18 cellular contexts compared by ENCODE assay signal in genomic region chrX:39203427-39203826, GRCh38.
DNase-seq lines count a peak whose midpoint lies in the region; ATAC-seq, FAIRE-seq and TF ChIP-seq lines count a peak whose summit lies in the region.
"Had no signal": no experiment of that assay in that cellular context is flagged by ENCODE, and none has a peak within 500 bp of the region (broad histone marks: within the 10 kb centered on the region; RNA-seq: fewer than 3 reads in every experiment).

No MANE protein-coding gene starts in this region.

- in situ Hi-C loops in K562 (cut with MboI), result no loop called here

- H4K20me1 ChIP-seq in K562 (replicated peaks; ENCODE audit: control insufficient read depth, insufficient read depth, low read length), result no peaks in the 10 kb centered on the region
- H4K20me1 ChIP-seq: BLaER1 had no signal

- peaks cover 55% of the 10 kb centered on the region for H3K4me1 Mint-ChIP-seq in activated naive CD8-positive, alpha-beta T cell treated with anti-CD3 and anti-CD28 coated beads for 36 hours
- H3K4me1 Mint-ChIP-seq in activated naive CD8-positive, alpha-beta T cell treated with anti-CD3 and anti-CD28 coated beads, Interleukin-2, amount 50 U/mL, for 24 hours, result peaks cover 77% of the 10 kb centered on the region

- H3K23ac ChIP-seq in mesendoderm (ENCODE audit: low read length), result no peak overlapping the region

- no peak overlapping the region for H2BK5ac ChIP-seq in mesendoderm (ENCODE audit: low read length)

- no peaks in the 10 kb centered on the region for H3K79me1 ChIP-seq in mesendoderm (ENCODE audit: low read length)

- H4K5ac ChIP-seq in mesendoderm (ENCODE audit: low read length), result no peak overlapping the region

- H3K27me3 ChIP-seq in K562 (ENCODE audit: control insufficient read depth in 2 of 2, insufficient read depth in 2 of 2, low read length in 2 of 2) (no peaks in the 10 kb centered on the region; a peak in 2 of 5 replicates), mesendoderm (ENCODE audit: insufficient read depth, low read length, poor library complexity) (no peaks in the 10 kb centered on the region)
- H3K27me3 ChIP-seq: BLaER1 had no signal

- H3K4me3 ChIP-seq in K562 (no peak overlapping the region), mesendoderm (ENCODE audit: low read length) (no peak overlapping the region)
- H3K4me3 ChIP-seq: BLaER1 had no signal

- no peak overlapping the region for H3K27ac ChIP-seq in K562 (ENCODE audit: extremely low read depth, low read depth, low read length)
- no peak overlapping the region for H3K27ac ChIP-seq in mesendoderm (ENCODE audit: low read depth, low read length)
- H3K27ac ChIP-seq: BLaER1 had no signal

- BruUV-seq in K562 (replicated peaks; lab: Mats Ljungman, UMichigan), result no TSS peak

- H3K27ac Mint-ChIP-seq in activated naive CD8-positive, alpha-beta T cell treated with anti-CD3 and anti-CD28 coated beads for 36 hours, result peak overlapping the region; percentile 27
- H3K27ac Mint-ChIP-seq in activated naive CD8-positive, alpha-beta T cell treated with anti-CD3 and anti-CD28 coated beads, Interleukin-2, amount 50 U/mL, for 24 hours, result no peak overlapping the region
- H3K27ac Mint-ChIP-seq: H9 had no signal

- no peak overlapping the region for H4K8ac ChIP-seq in mesendoderm (ENCODE audit: low read depth, low read length)

- H3K79me2 ChIP-seq in K562 (ENCODE audit: control insufficient read depth, insufficient read depth, low read length), result no peaks in the 10 kb centered on the region
- H3K79me2 ChIP-seq in mesendoderm (ENCODE audit: control insufficient read depth, insufficient read depth, low read length), result no peaks in the 10 kb centered on the region

- H3K4me3 Mint-ChIP-seq in activated naive CD8-positive, alpha-beta T cell treated with anti-CD3 and anti-CD28 coated beads for 36 hours, result no peak overlapping the region
- H3K4me3 Mint-ChIP-seq in activated naive CD8-positive, alpha-beta T cell treated with anti-CD3 and anti-CD28 coated beads, Interleukin-2, amount 50 U/mL, for 24 hours, result no peak overlapping the region
- H3K4me3 Mint-ChIP-seq: H9 had no signal

- POLR2A ChIA-PET in K562 (lab: Yijun Ruan, JAX), result no interaction called here

- no peak for TF ChIP-seq CTCF in K562 (IDR thresholded peaks at IDR 0.05 in 2 of 3, conservative IDR thresholded peaks at IDR 0.05 in 1 of 3; ENCODE audit: insufficient read depth in 2 of 3, low read depth in 1 of 3, low read length in 3 of 3)

- ATAC-seq in activated naive CD8-positive, alpha-beta T cell treated with anti-CD3 and anti-CD28 coated beads, Interleukin-2, amount 50 U/mL, for 24 hours, result no peak
- ATAC-seq in K562, result no peak

- H3K18ac ChIP-seq in mesendoderm (ENCODE audit: low read length), result no peak overlapping the region

- no peak overlapping the region for H2AFZ ChIP-seq in K562 (ENCODE audit: low read depth, low read length)

- H3K4me2 ChIP-seq in K562 (ENCODE audit: insufficient read depth, low read length) (no peak overlapping the region), mesendoderm (ENCODE audit: low read length) (no peak overlapping the region)
- H3K4me2 ChIP-seq: BLaER1 had no signal

- peak overlapping the region; percentile 12 for H3K4ac ChIP-seq in mesendoderm (ENCODE audit: low read depth, low read length)

- H3K9me3 ChIP-seq in K562 (replicated peaks; ENCODE audit: control insufficient read depth, insufficient read depth, low read depth, low read length), result no peaks in the 10 kb centered on the region
- H3K9me3 ChIP-seq: BLaER1 had no signal

- TF ChIP-seq POLR2A in K562 (conservative IDR thresholded peaks at IDR 0.05), result no peak

- no peak for DNase-seq in activated naive CD8-positive, alpha-beta T cell treated with anti-CD3 and anti-CD28 coated beads for 36 hours
- DNase-seq in activated naive CD8-positive, alpha-beta T cell treated with anti-CD3 and anti-CD28 coated beads, Interleukin-2, amount 50 U/mL, for 24 hours, result no peak
- DNase-seq in K562 (ENCODE audit: extremely low read depth in 1 of 4, low spot score in 3 of 4) (no peak), mesendoderm (no peak), NCI-H446 treated with DMSO at 0.1 percent for 48 hours (lab: John Stamatoyannopoulos, UW) (no peak), UCSD-AML1 (lab: John Stamatoyannopoulos, UW; ENCODE audit: unreplicated experiment) (no peak), NCI-H2196 (lab: John Stamatoyannopoulos, UW; ENCODE audit: unreplicated experiment) (no peak)
- DNase-seq: 8988T, AML-193, Calu3, DMS 273 treated with DMSO at 0.1 percent for 48 hours, DMS79 treated with DMSO at 0.1 percent for 48 hours, EL, GOT3, H9 had no signal

- peaks cover 2% of the 10 kb centered on the region for H3K36me3 Mint-ChIP-seq in activated naive CD8-positive, alpha-beta T cell treated with anti-CD3 and anti-CD28 coated beads for 36 hours
- peaks cover 2% of the 10 kb centered on the region for H3K36me3 Mint-ChIP-seq in activated naive CD8-positive, alpha-beta T cell treated with anti-CD3 and anti-CD28 coated beads, Interleukin-2, amount 50 U/mL, for 24 hours (ENCODE audit: low read depth)

- H2BK120ac ChIP-seq in mesendoderm (ENCODE audit: low read depth, low read length), result no peak overlapping the region

- TF ChIP-seq RAD21 in K562 (CRISPR knock-in tag; conservative IDR thresholded peaks at IDR 0.05 in 1 of 2, IDR thresholded peaks at IDR 0.05 in 1 of 2), result no peak

- TF ChIP-seq EP300 in K562 (IDR thresholded peaks at IDR 0.05; ENCODE audit: low read length), result no peak

- FAIRE-seq in K562 (lab: Jason Lieb, UNC), result no peak
- FAIRE-seq: G401.6, GM12891 had no signal

- no peak overlapping the region for H2BK15ac ChIP-seq in mesendoderm (replicated peaks; ENCODE audit: low read depth)

- H3K36me3 ChIP-seq in K562 (ENCODE audit: control insufficient read depth, insufficient read depth, low read length) (no peaks in the 10 kb centered on the region), mesendoderm (ENCODE audit: control insufficient read depth, insufficient read depth, low read length) (no peaks in the 10 kb centered on the region)
- H3K36me3 ChIP-seq: BLaER1 had no signal

- no peak overlapping the region for H2AK5ac ChIP-seq in mesendoderm (ENCODE audit: low read length)

- H3K9me1 ChIP-seq in K562 (ENCODE audit: control insufficient read depth, insufficient read depth, low read length), result no peaks in the 10 kb centered on the region

- 10% methylated on average over 3 of the region's 3 CpGs for WGBS in K562 (ENCODE audit: insufficient coverage, low coverage, missing lambda C conversion rate)
- WGBS in mesendoderm (ENCODE audit: extremely low coverage, insufficient coverage, low lambda C conversion rate), result no CpG with 5 or more reads among the region's 3 CpGs

- H3K4me1 ChIP-seq in K562 (replicated peaks in 1 of 2; ENCODE audit: control insufficient read depth in 2 of 2, insufficient read depth in 2 of 2, low read length in 2 of 2), result peaks cover 0 to 8% of the 10 kb centered on the region in 2 experiments; a peak in 2 of 5 replicates
- H3K4me1 ChIP-seq in mesendoderm (ENCODE audit: control insufficient read depth, low read depth, low read length), result no peaks in the 10 kb centered on the region
- H3K4me1 ChIP-seq: BLaER1 had no signal

- H3K56ac ChIP-seq in mesendoderm (ENCODE audit: low read length), result no peak overlapping the region

- intact Hi-C loops in K562 (cut with micrococcal nuclease), result no loop called here

- no peaks in the 10 kb centered on the region for H3K9me3 Mint-ChIP-seq in activated naive CD8-positive, alpha-beta T cell treated with anti-CD3 and anti-CD28 coated beads for 36 hours
- peaks cover 4% of the 10 kb centered on the region for H3K9me3 Mint-ChIP-seq in activated naive CD8-positive, alpha-beta T cell treated with anti-CD3 and anti-CD28 coated beads, Interleukin-2, amount 50 U/mL, for 24 hours

- H3K27me3 Mint-ChIP-seq in activated naive CD8-positive, alpha-beta T cell treated with anti-CD3 and anti-CD28 coated beads for 36 hours, result no peaks in the 10 kb centered on the region
- H3K27me3 Mint-ChIP-seq in activated naive CD8-positive, alpha-beta T cell treated with anti-CD3 and anti-CD28 coated beads, Interleukin-2, amount 50 U/mL, for 24 hours, result no peaks in the 10 kb centered on the region

- H3K9ac ChIP-seq in K562 (ENCODE audit: insufficient read depth in 1 of 2, low read depth in 2 of 2, low read length in 2 of 2) (no peak overlapping the region), mesendoderm (ENCODE audit: low read length) (no peak overlapping the region)
- H3K9ac ChIP-seq: BLaER1 had no signal

- CTCF ChIA-PET in K562 (lab: Yijun Ruan, JAX; ENCODE audit: low intra/inter-chr PET ratio), result no interaction called here

TF ChIP-seq in K562, 482 proteins besides CTCF, POLR2A, EP300 and RAD21:
- TF ChIP-seq NFIC (IDR thresholded peaks at IDR 0.05) (0 out of 2 replicates have a peak, but pooled peaks have one; percentile 9), TSHZ1 (CRISPR knock-in tag; IDR thresholded peaks at IDR 0.05) (no peak), TGIF2 (CRISPR knock-in tag; IDR thresholded peaks at IDR 0.05) (no peak), MXI1 (IDR thresholded peaks at IDR 0.05; ENCODE audit: low read depth, low read length) (no peak), ZNF3 (CRISPR knock-in tag; IDR thresholded peaks at IDR 0.05) (no peak), XRCC4 (IDR thresholded peaks at IDR 0.05; ENCODE audit: extremely low read depth, insufficient read depth, insufficient read length) (no peak), NFRKB (IDR thresholded peaks at IDR 0.05; ENCODE audit: low read depth) (no peak), ARHGAP35 (IDR thresholded peaks at IDR 0.05; ENCODE audit: partially characterized antibody) (no peak)
